7 cellular contexts compared by ENCODE assay signal in the genomic region with DNA sequence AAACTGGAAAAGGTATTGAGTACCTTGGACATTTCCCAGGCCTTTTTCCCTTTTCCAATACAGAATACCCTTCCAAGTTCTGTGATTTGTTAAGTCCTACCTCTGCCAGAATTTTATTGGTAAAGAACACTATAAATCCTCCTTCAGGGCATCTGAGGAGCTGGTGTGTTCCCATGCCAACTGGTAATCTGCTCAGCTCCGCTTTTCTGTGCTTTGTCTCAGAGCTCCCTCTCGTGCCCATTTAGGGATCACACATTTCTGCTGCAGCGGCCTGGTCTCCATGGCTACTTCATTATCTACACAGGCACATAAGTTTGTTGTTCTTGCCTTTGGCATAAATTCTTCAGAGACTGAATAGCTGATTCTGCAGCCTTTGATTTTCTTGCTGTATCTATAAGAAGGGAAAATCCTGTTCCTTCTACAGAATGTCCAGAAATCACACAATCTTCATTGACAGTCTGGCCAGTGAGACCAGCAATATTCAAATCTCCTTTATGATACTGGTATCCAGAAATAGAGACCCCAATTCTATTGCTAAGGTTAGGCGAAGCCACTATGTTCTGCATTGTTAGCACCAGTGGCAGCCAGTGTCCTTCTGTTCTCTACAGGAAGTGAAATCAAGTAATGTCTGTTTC. TPM values are rescaled to one million over a fixed set of nuclear protein-coding genes. Genes with fewer than 3 reads are reported as not detected.
DNase-seq lines count a peak whose midpoint lies in the region; FAIRE-seq and TF ChIP-seq lines count a peak whose summit lies in the region.

No MANE protein-coding gene starts in this region.

- H3K4me3 Mint-ChIP-seq in stimulated activated naive CD8-positive, alpha-beta T cell treated with anti-CD3 and anti-CD28 coated beads, Interleukin-15, Interleukin-2, amounts not matched to agents 100 ng/mL and 50 ng/mL, for 24 hours, result no peak overlapping the region

- peaks cover 62% of the 10 kb centered on the region for H3K36me3 Mint-ChIP-seq in stimulated activated naive CD8-positive, alpha-beta T cell treated with anti-CD3 and anti-CD28 coated beads, Interleukin-15, Interleukin-2, amounts not matched to agents 100 ng/mL and 50 ng/mL, for 24 hours (ENCODE audit: low read depth)

- peak overlapping the region; percentile 41 for H3K27ac Mint-ChIP-seq in stimulated activated naive CD8-positive, alpha-beta T cell treated with anti-CD3 and anti-CD28 coated beads, Interleukin-15, Interleukin-2, amounts not matched to agents 100 ng/mL and 50 ng/mL, for 24 hours

- no peaks in the 10 kb centered on the region for H3K27me3 ChIP-seq in kidney epithelial cell (ENCODE audit: control insufficient read depth, insufficient read depth, low read length)

- H3K27me3 Mint-ChIP-seq in stimulated activated naive CD8-positive, alpha-beta T cell treated with anti-CD3 and anti-CD28 coated beads, Interleukin-15, Interleukin-2, amounts not matched to agents 100 ng/mL and 50 ng/mL, for 24 hours, result no peaks in the 10 kb centered on the region

- H3K4me3 ChIP-seq in GM12864 (ENCODE audit: low read depth, low read length) (no peak overlapping the region), kidney epithelial cell (ENCODE audit: low read depth, low read length) (no peak overlapping the region)

- peak; percentile 31 for DNase-seq in GM12864 (ENCODE audit: low read depth)
- peak; percentile 85 for DNase-seq in H4 (ENCODE audit: low spot score)
- DNase-seq in LoVo (ENCODE audit: low spot score), result peak; percentile 42
- DNase-seq in RCC 7860 (ENCODE audit: low spot score), result peak; percentile 83
- peak; percentile 89 for DNase-seq in cerebellar cortex (ENCODE audit: low spot score)
- DNase-seq in kidney epithelial cell (ENCODE audit: low read depth), result peak; percentile 68

- FAIRE-seq in RCC 7860 (lab: Jason Lieb, UNC), result peak; percentile 71

- TF ChIP-seq CTCF in GM12864 (IDR thresholded peaks at IDR 0.05; ENCODE audit: low read depth, low read length, missing control alignments) (peak; percentile 75), kidney epithelial cell (IDR thresholded peaks at IDR 0.05; ENCODE audit: insufficient read depth, low read length, poor library complexity, severe bottlenecking) (peak; percentile 79)

- no peaks in the 10 kb centered on the region for H3K36me3 ChIP-seq in kidney epithelial cell (ENCODE audit: control insufficient read depth, insufficient read depth, low read length)

- peaks cover 5% of the 10 kb centered on the region for H3K4me1 Mint-ChIP-seq in stimulated activated naive CD8-positive, alpha-beta T cell treated with anti-CD3 and anti-CD28 coated beads, Interleukin-15, Interleukin-2, amounts not matched to agents 100 ng/mL and 50 ng/mL, for 24 hours (ENCODE audit: low read depth)

- no peaks in the 10 kb centered on the region for H3K9me3 Mint-ChIP-seq in stimulated activated naive CD8-positive, alpha-beta T cell treated with anti-CD3 and anti-CD28 coated beads, Interleukin-15, Interleukin-2, amounts not matched to agents 100 ng/mL and 50 ng/mL, for 24 hours

RNA-seq across cellular contexts. Expression of a gene that starts 52.0 kb away (rescaled TPM):
- total RNA-seq in H4 (2014; rRNA removed; shearing (Covaris generic)), result 6.1 and 7.8 TPM in 2 replicates
- 17.0 and 18.9 TPM in 2 replicates for total RNA-seq in kidney epithelial cell

RNA-seq across cellular contexts. Expression of a gene that starts 58.2 kb away (rescaled TPM):
- not detected in 2 replicates for total RNA-seq in H4 (2014; rRNA removed; shearing (Covaris generic))
- not detected in 2 replicates for total RNA-seq in kidney epithelial cell

Comparison
In these comparisons a context has a peak if more than half of its experiments do, and no peak if none do; other contexts are left out.
1. DNase-seq: peak in every context shown above with its lines; median percentile 89 in cerebellar cortex; 85 in H4; 83 in RCC 7860; 68 in kidney epithelial cell; 42 in LoVo; 31 in GM12864.